Comparison of ENCODE assay signal across 13 cellular contexts in the genomic region with DNA sequence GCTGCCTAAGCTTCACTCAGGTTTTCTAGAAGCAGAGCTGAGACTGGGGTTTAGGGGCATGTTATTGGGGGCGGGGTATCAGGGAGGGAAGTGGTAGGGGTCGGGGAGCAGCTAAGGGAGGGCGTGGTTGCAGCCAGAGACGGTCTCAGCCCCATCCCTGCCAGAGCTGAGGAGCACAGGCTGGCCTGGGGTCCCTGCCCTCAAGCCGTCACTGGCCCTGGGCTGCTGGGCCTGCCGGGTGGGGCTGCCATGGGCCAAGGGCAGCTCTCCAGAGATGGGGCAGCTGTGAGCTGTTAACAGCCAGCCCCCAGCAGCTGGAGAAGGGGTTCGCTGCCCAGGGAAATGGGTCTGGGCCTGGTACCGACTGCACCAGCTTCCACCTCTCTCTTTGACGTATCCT.
DNase-seq lines count a peak whose midpoint lies in the region; ATAC-seq, FAIRE-seq and TF ChIP-seq lines count a peak whose summit lies in the region.
"Had no signal": no experiment of that assay in that cellular context is flagged by ENCODE, and none has a peak within 500 bp of the region (broad histone marks: within the 10 kb centered on the region; RNA-seq: fewer than 3 reads in every experiment).

No MANE protein-coding gene starts in this region.

- H3K4me2 ChIP-seq in BLaER1 treated with 17β-estradiol and CSF1 and Interleukin-3, amounts not matched to agents 10 nM and 100 nM, result peak overlapping the region in 9 of 11 experiments; percentile 15 to 92 (median 69); a peak in 17 of 22 replicates
- H3K4me2 ChIP-seq in keratinocyte (ENCODE audit: control insufficient read depth, extremely low read depth, insufficient read depth, low read depth, low read length), result peak overlapping the region; percentile 53

- H3K4me3 ChIP-seq in BLaER1 treated with 17β-estradiol and CSF1 and Interleukin-3, amounts not matched to agents 10 nM and 100 nM, result no peak overlapping the region
- no peak overlapping the region for H3K4me3 ChIP-seq in H7 (ENCODE audit: insufficient read depth, low read depth, low read length)
- no peak overlapping the region for H3K4me3 ChIP-seq in keratinocyte (ENCODE audit: control insufficient read depth in 2 of 3, extremely low read depth in 1 of 3, insufficient read depth in 2 of 3, low read depth in 1 of 3, low read length in 3 of 3)

- peaks cover 0 to 25% (median 13%) of the 10 kb centered on the region in 11 experiments; a peak in 13 of 22 replicates for H3K27me3 ChIP-seq in BLaER1 treated with 17β-estradiol and CSF1 and Interleukin-3, amounts not matched to agents 10 nM and 100 nM
- H3K27me3 ChIP-seq in H7 (ENCODE audit: control insufficient read depth, insufficient read depth, low read length) (no peaks in the 10 kb centered on the region), keratinocyte (ENCODE audit: control insufficient read depth, extremely low read depth, insufficient read depth, low read length) (peaks cover 30% of the 10 kb centered on the region)

- H2AFZ ChIP-seq in keratinocyte (ENCODE audit: control insufficient read depth, low read length), result no peak overlapping the region

- H3K9me1 ChIP-seq in keratinocyte (ENCODE audit: control insufficient read depth, extremely low read depth, insufficient read depth, low read length), result peaks cover 2% of the 10 kb centered on the region

- intact Hi-C loops in posterior vena cava (cut with DNase I), result no loop called here

- no peak for FAIRE-seq in keratinocyte (lab: Jason Lieb, UNC)
- FAIRE-seq: H1 had no signal

- peak; percentile 57 for DNase-seq in H7
- DNase-seq in keratinocyte (ENCODE audit: low read depth, low spot score), result no peak
- DNase-seq in posterior vena cava (ENCODE audit: low spot score), result peak; percentile 56
- no peak for DNase-seq in NCI-H2081 treated with DMSO at 0.1 percent for 48 hours (lab: John Stamatoyannopoulos, UW)
- no peak for DNase-seq in caudate nucleus (lab: John Stamatoyannopoulos, UW)
- DNase-seq: CD4-positive, CD25-positive, alpha-beta regulatory T cell; DMS53; GF-D8; HCEC 1CT; HFFc6 had no signal

- no peaks in the 10 kb centered on the region for H3K36me3 ChIP-seq in BLaER1 treated with 17β-estradiol and CSF1 and Interleukin-3, amounts not matched to agents 10 nM and 100 nM
- H3K36me3 ChIP-seq in H7 (replicated peaks; ENCODE audit: control insufficient read depth, insufficient read depth, low read length), result no peaks in the 10 kb centered on the region
- no peaks in the 10 kb centered on the region for H3K36me3 ChIP-seq in keratinocyte (ENCODE audit: control insufficient read depth in 2 of 2, extremely low read depth in 1 of 2, insufficient read depth in 2 of 2, low read length in 2 of 2)

- dilution Hi-C loops in keratinocyte (cut with MboI; ENCODE audit: extremely low pct_ligation_motif_present, low sequenced_read_pairs), result no loop called here

- no peaks in the 10 kb centered on the region for H3K9me3 ChIP-seq in BLaER1 treated with 17β-estradiol and CSF1 and Interleukin-3, amounts not matched to agents 10 nM and 100 nM (replicated peaks in 1 of 11)
- no peaks in the 10 kb centered on the region for H3K9me3 ChIP-seq in keratinocyte (ENCODE audit: control insufficient read depth, low read depth, low read length)

- no peaks in the 10 kb centered on the region for H3K79me2 ChIP-seq in keratinocyte (ENCODE audit: control insufficient read depth, insufficient read depth, low read length)

- H4K20me1 ChIP-seq in BLaER1 treated with 17β-estradiol and CSF1 and Interleukin-3, amounts not matched to agents 10 nM and 100 nM, result peaks cover 0 to 19% (median 0%) of the 10 kb centered on the region in 11 experiments; a peak in 5 of 22 replicates
- peaks cover 8% of the 10 kb centered on the region for H4K20me1 ChIP-seq in keratinocyte (ENCODE audit: control insufficient read depth, extremely low read depth, insufficient read depth, low read length)

- peaks cover 0 to 81% (median 73%) of the 10 kb centered on the region in 10 experiments; a peak in 17 of 20 replicates for H3K4me1 ChIP-seq in BLaER1 treated with 17β-estradiol and CSF1 and Interleukin-3, amounts not matched to agents 10 nM and 100 nM
- H3K4me1 ChIP-seq in keratinocyte (ENCODE audit: control insufficient read depth, extremely low read depth, insufficient read depth, low read length), result peaks cover 13% of the 10 kb centered on the region

- H3K27ac ChIP-seq in BLaER1 treated with 17β-estradiol and CSF1 and Interleukin-3, amounts not matched to agents 10 nM and 100 nM, result no peak overlapping the region
- H3K27ac ChIP-seq in keratinocyte (ENCODE audit: control insufficient read depth, insufficient read depth, low read length), result no peak overlapping the region
- H3K27ac ChIP-seq in caudate nucleus (ENCODE audit: low read depth, low read length), result no peak overlapping the region

- ATAC-seq in HG03378 (IDR thresholded peaks at IDR 0.05; ENCODE audit: unreplicated experiment), result no peak

- H3K9ac ChIP-seq in BLaER1 treated with 17β-estradiol and CSF1 and Interleukin-3, amounts not matched to agents 10 nM and 100 nM, result no peak overlapping the region
- no peak overlapping the region for H3K9ac ChIP-seq in keratinocyte (ENCODE audit: control insufficient read depth, extremely low read depth, insufficient read depth, low read length)

- TF ChIP-seq CTCF in keratinocyte (optimal IDR thresholded peaks at IDR 0.05 in 1 of 3, IDR thresholded peaks at IDR 0.05 in 1 of 3, conservative IDR thresholded peaks at IDR 0.05 in 1 of 3; ENCODE audit: extremely low read depth in 1 of 3, insufficient read depth in 2 of 3, low read length in 3 of 3), result no peak

Comparison
In these comparisons a context has a peak if more than half of its experiments do, and no peak if none do; other contexts are left out.
1. DNase-seq: peak in H7 (single experiment) and posterior vena cava (single experiment); none in keratinocyte (single experiment), NCI-H2081 treated with DMSO at 0.1 percent for 48 hours (single experiment) and caudate nucleus (0 of 61).